ENCODE assay signal across 8 cellular contexts in genomic region chr1:176843352-176844297, GRCh38.
DNase-seq lines count a peak whose midpoint lies in the region; ATAC-seq and TF ChIP-seq lines count a peak whose summit lies in the region.

No MANE protein-coding gene starts in this region.

- H3K36me3 Mint-ChIP-seq in progenitor cell of endocrine pancreas (ENCODE audit: insufficient read depth): no peaks in the 10 kb centered on the region

- POLR2A ChIA-PET in HEK293 (lab: Yijun Ruan, JAX): no interaction called here

- no peaks in the 10 kb centered on the region for H3K4me1 ChIP-seq in HEK293 (ENCODE audit: control insufficient read depth, insufficient read depth, low read length)
- H3K4me1 ChIP-seq in OCI-LY3 (ENCODE audit: low read length): no peaks in the 10 kb centered on the region

- H3K36me3 ChIP-seq in HEK293 (ENCODE audit: control insufficient read depth in 2 of 2, insufficient read depth in 1 of 2, low read length in 2 of 2): no peaks in the 10 kb centered on the region
- H3K36me3 ChIP-seq in OCI-LY3 (replicated peaks; ENCODE audit: low read depth, low read length): no peaks in the 10 kb centered on the region

- H3K27me3 Mint-ChIP-seq in progenitor cell of endocrine pancreas: no peaks in the 10 kb centered on the region

- CTCF ChIA-PET in HEK293 (lab: Yijun Ruan, JAX): interaction anchor here (0.7 to 6.8 kb wide), 16 partner anchors 35 to 1470 kb away, joined by 3 to 59 read pairs (median 3); no protein-coding TSS in a partner anchor

- H3K9me3 ChIP-seq in HEK293 (ENCODE audit: control insufficient read depth, insufficient read depth, low read depth, low read length): no peaks in the 10 kb centered on the region
- H3K9me3 ChIP-seq in OCI-LY3 (ENCODE audit: insufficient read depth, low read length): no peaks in the 10 kb centered on the region

- peak; percentile 50; the same call in 1 of the 2 replicates for TF ChIP-seq CTCF in HEK293 (tag by site-specific recombination; IDR thresholded peaks at IDR 0.05)
- TF ChIP-seq CTCF in OCI-LY3 (IDR thresholded peaks at IDR 0.05; ENCODE audit: low read depth, low read length): peak; percentile 65
- TF ChIP-seq CTCF in progenitor cell of endocrine pancreas (IDR thresholded peaks at IDR 0.05; ENCODE audit: unreplicated experiment): peak; percentile 78

- peak overlapping the region; percentile 55 for H3K27ac Mint-ChIP-seq in progenitor cell of endocrine pancreas

- no peak overlapping the region for H3K4me3 ChIP-seq in HEK293 (ENCODE audit: low read depth, low read length)
- H3K4me3 ChIP-seq in OCI-LY3 (ENCODE audit: low read length): no peak overlapping the region

- H3K9me3 Mint-ChIP-seq in progenitor cell of endocrine pancreas (ENCODE audit: low read depth): no peaks in the 10 kb centered on the region

- no peak overlapping the region for H2AFZ ChIP-seq in OCI-LY3 (ENCODE audit: low read depth, low read length)

- no peaks in the 10 kb centered on the region for H4K20me1 ChIP-seq in OCI-LY3 (ENCODE audit: insufficient read depth, low read length)

- ATAC-seq in GM21717 (IDR thresholded peaks at IDR 0.05; ENCODE audit: unreplicated experiment): no peak

- no peak overlapping the region for H3K9ac ChIP-seq in OCI-LY3 (ENCODE audit: low read length)

- H3K79me2 ChIP-seq in OCI-LY3 (ENCODE audit: low read length): no peaks in the 10 kb centered on the region

- H3K27me3 ChIP-seq in OCI-LY3 (ENCODE audit: low read depth, low read length): peaks cover 62% of the 10 kb centered on the region

- DNase-seq in AG08396 (ENCODE audit: low spot score): peak; percentile 15
- DNase-seq in fibroblast of the conjunctiva (ENCODE audit: low read depth): peak; percentile 42
- peak; percentile 17 for DNase-seq in progenitor cell of endocrine pancreas (ENCODE audit: low spot score, unreplicated experiment)
- no peak for DNase-seq in UCSD-AML1 (lab: John Stamatoyannopoulos, UW; ENCODE audit: unreplicated experiment)
- no peak for DNase-seq in activated naive CD4-positive, alpha-beta T cell treated with anti-CD3 and anti-CD28 coated beads, Interleukin-2, amount 50 U/mL, for 16 hours

- no peak overlapping the region for H3K27ac ChIP-seq in HEK293 (ENCODE audit: extremely low read depth, low read depth, low read length)
- no peak overlapping the region for H3K27ac ChIP-seq in OCI-LY3 (ENCODE audit: low read length)

- peaks cover 35% of the 10 kb centered on the region for H3K4me1 Mint-ChIP-seq in progenitor cell of endocrine pancreas (ENCODE audit: low read depth)

- no peak overlapping the region for H3K4me2 ChIP-seq in OCI-LY3 (ENCODE audit: low read length)

- H3K4me3 Mint-ChIP-seq in progenitor cell of endocrine pancreas (ENCODE audit: low read depth): no peak overlapping the region

TF ChIP-seq in HEK293, 187 proteins besides CTCF, POLR2A, EP300 and RAD21:
- no peak for TF ChIP-seq ZFHX2 (tag by site-specific recombination; conservative IDR thresholded peaks at IDR 0.05)
- TF ChIP-seq ZNF654 (tag by site-specific recombination; IDR thresholded peaks at IDR 0.05; ENCODE audit: low read depth): peak; percentile 78
- no peak for TF ChIP-seq ZBTB20 (tag by site-specific recombination; IDR thresholded peaks at IDR 0.05)

Comparison
In these comparisons a context has a peak if more than half of its experiments do, and no peak if none do; other contexts are left out.
1. DNase-seq: peak in AG08396 (single experiment), fibroblast of the conjunctiva (single experiment) and progenitor cell of endocrine pancreas (single experiment); none in UCSD-AML1 (single experiment) and activated naive CD4-positive, alpha-beta T cell treated with anti-CD3 and anti-CD28 coated beads, Interleukin-2, amount 50 U/mL, for 16 hours (single experiment).
2. Peak in every context shown above with its lines, with median percentiles within 50 percentile points of each other: CTCF ChIP-seq.